Comparison of ENCODE assay signal across 9 cellular contexts in the genomic region with DNA sequence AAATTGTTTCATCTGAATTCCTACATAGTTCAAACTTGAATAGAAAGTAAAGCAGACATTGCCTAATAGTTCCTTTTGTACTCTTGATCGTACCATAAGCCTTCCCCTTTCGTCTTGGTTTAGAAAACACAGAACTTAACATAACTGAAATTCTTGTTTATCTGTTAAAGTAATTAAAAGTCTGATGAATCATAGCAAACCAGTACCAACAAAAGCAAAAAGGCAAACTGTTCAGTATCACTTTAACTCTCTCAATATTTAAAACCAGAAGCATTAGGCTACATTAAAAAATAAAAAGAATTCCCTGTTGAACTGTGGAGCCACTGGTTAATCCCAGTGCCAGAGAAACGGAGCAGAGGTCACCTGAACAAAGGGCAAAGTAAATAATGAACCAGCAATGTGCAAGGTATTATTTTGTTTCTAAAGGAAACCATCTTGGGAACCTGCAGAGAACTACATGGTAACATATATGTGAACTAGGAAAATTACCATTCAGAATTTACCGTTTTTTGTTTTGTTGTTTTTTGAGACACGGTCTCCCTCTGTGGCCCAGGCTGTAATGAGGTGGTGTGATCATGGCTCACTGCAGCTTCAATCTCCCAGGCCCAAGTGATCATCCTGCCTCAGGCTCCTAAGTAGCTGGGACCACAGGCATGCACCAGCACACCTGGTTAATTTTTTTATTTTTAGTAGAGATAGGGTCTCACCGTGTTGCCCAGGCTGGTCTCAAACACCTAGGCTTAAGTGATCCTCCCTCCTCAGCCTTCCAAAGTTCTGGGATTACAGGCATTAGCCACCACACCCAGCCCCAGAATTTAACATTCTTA. TPM values are rescaled to one million over a fixed set of nuclear protein-coding genes. Genes with fewer than 3 reads are reported as not detected.
DNase-seq lines count a peak whose midpoint lies in the region; ATAC-seq, FAIRE-seq and TF ChIP-seq lines count a peak whose summit lies in the region.
"Had no signal": no experiment of that assay in that cellular context is flagged by ENCODE, and none has a peak within 500 bp of the region (broad histone marks: within the 10 kb centered on the region; RNA-seq: fewer than 3 reads in every experiment).

No MANE protein-coding gene starts in this region.

- FAIRE-seq in K562 (lab: Jason Lieb, UNC), result no peak
- FAIRE-seq in small intestine (lab: Jason Lieb, UNC), result no peak

- TF ChIP-seq POLR2A in K562 (conservative IDR thresholded peaks at IDR 0.05), result no peak

- no peaks in the 10 kb centered on the region for H3K27me3 Mint-ChIP-seq in naive thymus-derived CD4-positive, alpha-beta T cell

- H3K9ac ChIP-seq in K562 (ENCODE audit: insufficient read depth in 1 of 2, low read depth in 2 of 2, low read length in 2 of 2), result no peak overlapping the region

- no peak for ATAC-seq in K562
- no peak for ATAC-seq in GM21737 (IDR thresholded peaks at IDR 0.05; ENCODE audit: unreplicated experiment)
- no peak for ATAC-seq in naive thymus-derived CD4-positive, alpha-beta T cell

- peak overlapping the region; percentile 42; the same call in 1 of the 2 replicates for H2AFZ ChIP-seq in K562 (ENCODE audit: low read depth, low read length)

- H3K4me3 Mint-ChIP-seq in naive thymus-derived CD4-positive, alpha-beta T cell, result no peak overlapping the region

- no peak overlapping the region for H3K27ac ChIP-seq in K562 (ENCODE audit: extremely low read depth, low read depth, low read length)
- peak overlapping the region; percentile 67 to 75 for H3K27ac ChIP-seq in small intestine (ENCODE audit: low read depth in 1 of 2, low read length in 1 of 2)
- no peak overlapping the region for H3K27ac ChIP-seq in naive thymus-derived CD4-positive, alpha-beta T cell (ENCODE audit: low read depth, low read length)

- TF ChIP-seq CTCF in K562 (IDR thresholded peaks at IDR 0.05 in 2 of 3, conservative IDR thresholded peaks at IDR 0.05 in 1 of 3; ENCODE audit: insufficient read depth in 2 of 3, low read depth in 1 of 3, low read length in 3 of 3), result no peak

- peak; percentile 48 for DNase-seq in H4 (ENCODE audit: low spot score)
- no peak for DNase-seq in K562 (ENCODE audit: extremely low read depth in 1 of 4, low spot score in 3 of 4)
- peak; percentile 69 for DNase-seq in islet precursor cell
- peak; percentile 79 for DNase-seq in small intestine
- DNase-seq in NCI-H1048 (lab: John Stamatoyannopoulos, UW), result no peak
- no peak for DNase-seq in naive thymus-derived CD4-positive, alpha-beta T cell
- no peak for DNase-seq in DMS53 (lab: John Stamatoyannopoulos, UW)
- DNase-seq: SW 1271 had no signal

- H3K27me3 ChIP-seq in K562 (ENCODE audit: control insufficient read depth in 2 of 2, insufficient read depth in 2 of 2, low read length in 2 of 2), result no peaks in the 10 kb centered on the region
- H3K27me3 ChIP-seq in small intestine (ENCODE audit: control insufficient read depth in 2 of 2, insufficient read depth in 2 of 2, low read length in 2 of 2), result no peaks in the 10 kb centered on the region
- no peaks in the 10 kb centered on the region for H3K27me3 ChIP-seq in naive thymus-derived CD4-positive, alpha-beta T cell (ENCODE audit: control insufficient read depth in 2 of 2, insufficient read depth in 2 of 2, low read length in 2 of 2)

- TF ChIP-seq EP300 in K562 (IDR thresholded peaks at IDR 0.05; ENCODE audit: low read length), result no peak

- H3K36me3 Mint-ChIP-seq in naive thymus-derived CD4-positive, alpha-beta T cell, result peaks cover 7 to 21% (median 18%) of the 10 kb centered on the region in 5 donors

- in situ Hi-C loops in K562 (cut with MboI), result no loop called here

- POLR2A ChIA-PET in K562 (lab: Yijun Ruan, JAX), result interaction anchor here (1.1 kb wide), 1 partner anchor 11 kb away, joined by 3 read pairs; no protein-coding TSS in a partner anchor
- POLR2A ChIA-PET in naive thymus-derived CD4-positive, alpha-beta T cell (lab: Charles Lee), result no interaction called here

- no peak overlapping the region for H3K27ac Mint-ChIP-seq in naive thymus-derived CD4-positive, alpha-beta T cell

- H3K9me3 Mint-ChIP-seq in naive thymus-derived CD4-positive, alpha-beta T cell, result peaks cover 1 to 14% (median 9%) of the 10 kb centered on the region in 11 donors

- no peaks in the 10 kb centered on the region for H3K79me2 ChIP-seq in K562 (ENCODE audit: control insufficient read depth, insufficient read depth, low read length)

- no TSS peak for BruUV-seq in K562 (replicated peaks; lab: Mats Ljungman, UMichigan)

- no peaks in the 10 kb centered on the region for H3K9me1 ChIP-seq in K562 (ENCODE audit: control insufficient read depth, insufficient read depth, low read length)

- intact Hi-C loops in K562 (cut with micrococcal nuclease), result no loop called here
- intact Hi-C loops in naive thymus-derived CD4-positive, alpha-beta T cell (cut with micrococcal nuclease), result no loop called here

- no peak overlapping the region for H3K4me2 ChIP-seq in K562 (ENCODE audit: insufficient read depth, low read length)

- H3K9me3 ChIP-seq in K562 (replicated peaks; ENCODE audit: control insufficient read depth, insufficient read depth, low read depth, low read length) (peaks cover 13% of the 10 kb centered on the region), small intestine (ENCODE audit: control insufficient read depth, low read depth) (no peaks in the 10 kb centered on the region)
- H3K9me3 ChIP-seq in naive thymus-derived CD4-positive, alpha-beta T cell (ENCODE audit: control insufficient read depth in 2 of 3, low read length in 3 of 3), result peaks cover 0 to 14% (median 0%) of the 10 kb centered on the region in 3 experiments

- H3K36me3 ChIP-seq in K562 (ENCODE audit: control insufficient read depth, insufficient read depth, low read length), result no peaks in the 10 kb centered on the region; the same call in 2 of the 3 replicates
- peaks cover 0 to 1% of the 10 kb centered on the region in 2 donors for H3K36me3 ChIP-seq in small intestine (ENCODE audit: control insufficient read depth in 2 of 2, insufficient read depth in 2 of 2, low read length in 2 of 2)
- H3K36me3 ChIP-seq in naive thymus-derived CD4-positive, alpha-beta T cell (ENCODE audit: control insufficient read depth in 2 of 3, insufficient read depth in 3 of 3, low read length in 3 of 3), result no peaks in the 10 kb centered on the region

- no peaks in the 10 kb centered on the region for H4K20me1 ChIP-seq in K562 (replicated peaks; ENCODE audit: control insufficient read depth, insufficient read depth, low read length)

- CTCF ChIA-PET in K562 (lab: Yijun Ruan, JAX; ENCODE audit: low intra/inter-chr PET ratio), result no interaction called here
- CTCF ChIA-PET in naive thymus-derived CD4-positive, alpha-beta T cell (lab: Charles Lee), result no interaction called here

- H3K4me3 ChIP-seq in K562, result no peak overlapping the region
- no peak overlapping the region for H3K4me3 ChIP-seq in small intestine (ENCODE audit: low read depth in 1 of 2, low read length in 2 of 2)
- H3K4me3 ChIP-seq in naive thymus-derived CD4-positive, alpha-beta T cell (ENCODE audit: low read length), result no peak overlapping the region

- TF ChIP-seq RAD21 in K562 (CRISPR knock-in tag; conservative IDR thresholded peaks at IDR 0.05 in 1 of 2, IDR thresholded peaks at IDR 0.05 in 1 of 2), result no peak

- H3K4me1 Mint-ChIP-seq in naive thymus-derived CD4-positive, alpha-beta T cell, result peaks cover 0 to 9% (median 0%) of the 10 kb centered on the region in 7 donors

- 65% methylated on average over 6 of the region's 6 CpGs for WGBS in K562 (ENCODE audit: insufficient coverage, low coverage, missing lambda C conversion rate)
- 42 to 50% (median 43%) methylated on average over 6 of the region's 6 CpGs for WGBS in small intestine, 3 donors

- H3K4me1 ChIP-seq in K562 (replicated peaks in 1 of 2; ENCODE audit: control insufficient read depth in 2 of 2, insufficient read depth in 2 of 2, low read length in 2 of 2) (peaks cover 5 to 36% of the 10 kb centered on the region in 2 experiments), small intestine (ENCODE audit: control insufficient read depth in 2 of 2, insufficient read depth in 1 of 2, low read depth in 1 of 2, low read length in 1 of 2) (peaks cover 5 to 14% of the 10 kb centered on the region in 2 donors)
- no peaks in the 10 kb centered on the region for H3K4me1 ChIP-seq in naive thymus-derived CD4-positive, alpha-beta T cell (ENCODE audit: control insufficient read depth in 2 of 2, insufficient read depth in 2 of 2, low read length in 2 of 2)

TF ChIP-seq in K562, 482 proteins besides CTCF, POLR2A, EP300 and RAD21 (continues in another document):
- TF ChIP-seq, protein P1, sequence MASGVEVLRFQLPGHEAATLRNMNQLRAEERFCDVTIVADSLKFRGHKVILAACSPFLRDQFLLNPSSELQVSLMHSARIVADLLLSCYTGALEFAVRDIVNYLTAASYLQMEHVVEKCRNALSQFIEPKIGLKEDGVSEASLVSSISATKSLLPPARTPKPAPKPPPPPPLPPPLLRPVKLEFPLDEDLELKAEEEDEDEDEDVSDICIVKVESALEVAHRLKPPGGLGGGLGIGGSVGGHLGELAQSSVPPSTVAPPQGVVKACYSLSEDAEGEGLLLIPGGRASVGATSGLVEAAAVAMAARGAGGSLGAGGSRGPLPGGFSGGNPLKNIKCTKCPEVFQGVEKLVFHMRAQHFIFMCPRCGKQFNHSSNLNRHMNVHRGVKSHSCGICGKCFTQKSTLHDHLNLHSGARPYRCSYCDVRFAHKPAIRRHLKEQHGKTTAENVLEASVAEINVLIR (CRISPR knock-in tag; IDR thresholded peaks at IDR 0.05), result no peak
- TF ChIP-seq ZNF165 (CRISPR knock-in tag; IDR thresholded peaks at IDR 0.05; ENCODE audit: borderline replicate concordance) (no peak), SUPT5H (IDR thresholded peaks at IDR 0.05) (no peak)

RNA-seq across cellular contexts. Expression of a gene that starts 17.1 kb away (rescaled TPM):
- total RNA-seq in H4 (2014; rRNA removed; shearing (Covaris generic)), result not detected in 2 replicates
- not detected in 2 replicates for total RNA-seq in K562 (2011; cell fraction: chromatin; rRNA removed; ENCODE audit: low replicate concordance)
- total RNA-seq in K562 (2011; cell fraction: nucleolus; rRNA removed), result not detected in 2 replicates
- not detected in 2 replicates for total RNA-seq in K562 (2011; cell fraction: nucleoplasm; rRNA removed)
- total RNA-seq in K562 (2014; rRNA removed) (not detected in 2 replicates), K562 (2014; rRNA removed; fragmentation: Illumina TruSeq; extraction: Trizol) (not detected in 2 replicates), K562 (2015; rRNA removed; fragmentation: Illumina TruSeq; extraction: Trizol) (not detected in 2 replicates), K562 (2021) (not detected in 2 replicates)
- polyA plus RNA-seq in K562 (2011; rRNA removed) (not detected in 2 replicates), K562 (2014; fragmentation: Illumina TruSeq; extraction: Trizol) (not detected in 2 replicates), K562 (2014; fragmentation: Nextera tagmentation; extraction: Ambion mirVana) (not detected), K562 (2014; rRNA removed) (not detected in 2 replicates), small intestine (not detected)
- not detected in 2 replicates for polyA plus RNA-seq in K562 (2011; cell fraction: cytosol; rRNA removed)
- not detected in 2 replicates for polyA plus RNA-seq in K562 (2011; cell fraction: nucleus; rRNA removed)
- polyA plus RNA-seq in K562 (2012), result not detected in 2 replicates
- polyA minus RNA-seq in K562 (2011; rRNA and poly(A)+ RNA removed), result not detected in 2 replicates
- not detected in 2 replicates for polyA minus RNA-seq in K562 (2011; cell fraction: cytosol; rRNA and poly(A)+ RNA removed)
- polyA minus RNA-seq in K562 (2011; cell fraction: nucleus; rRNA and poly(A)+ RNA removed), result not detected in 2 replicates
- not detected for total RNA-seq in naive thymus-derived CD4-positive, alpha-beta T cell
- polyA plus RNA-seq in naive thymus-derived CD4-positive, alpha-beta T cell, result not detected

Comparison
In these comparisons a context has a peak if more than half of its experiments do, and no peak if none do; other contexts are left out.
1. DNase-seq: peak in H4 (single experiment), islet precursor cell (single experiment) and small intestine (single experiment); none in K562 (0 of 4), NCI-H1048 (single experiment), naive thymus-derived CD4-positive, alpha-beta T cell (0 of 9) and DMS53 (single experiment).
2. H3K27ac ChIP-seq: peak in small intestine (2 of 2); none in K562 (single experiment) and naive thymus-derived CD4-positive, alpha-beta T cell (single experiment).